ENCODE assay signal across 21 cellular contexts in the genomic region with DNA sequence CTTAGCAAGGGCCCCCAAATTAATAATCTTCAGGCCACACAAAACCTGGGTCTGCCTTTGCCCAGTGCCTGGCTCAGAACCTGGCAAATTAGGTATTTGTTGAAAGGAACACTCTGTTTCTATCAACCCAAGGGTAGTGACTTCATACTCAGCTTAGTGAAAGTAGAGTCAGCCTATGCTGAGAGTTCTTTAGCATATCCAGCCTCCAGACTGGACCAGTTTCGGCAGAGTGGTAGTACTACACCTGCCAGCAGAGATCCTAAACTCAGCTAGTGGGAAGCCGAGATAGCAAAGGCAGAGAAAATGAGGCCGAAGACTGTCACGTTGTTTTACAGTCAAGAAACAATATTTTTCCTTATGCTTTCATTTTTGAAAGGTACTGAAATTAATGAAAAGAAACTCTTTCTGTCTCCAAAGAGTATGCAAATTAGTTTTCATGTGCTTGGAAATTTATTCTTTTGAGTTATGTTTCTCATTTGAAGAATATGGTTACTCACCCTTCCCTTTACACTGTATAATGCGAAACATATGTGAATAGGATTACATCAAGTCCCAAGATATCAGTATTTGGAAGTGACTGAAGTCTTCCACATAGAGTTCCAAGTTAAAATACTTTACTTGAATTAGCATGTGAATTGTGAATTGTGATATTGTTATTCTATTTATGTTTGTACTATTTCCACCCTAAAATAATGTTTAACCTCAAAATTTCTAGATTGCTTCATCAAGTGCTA. TPM values are rescaled to one million over a fixed set of nuclear protein-coding genes. Genes with fewer than 3 reads are reported as not detected.
DNase-seq lines count a peak whose midpoint lies in the region; ATAC-seq, FAIRE-seq and TF ChIP-seq lines count a peak whose summit lies in the region.
"Had no signal": no experiment of that assay in that cellular context is flagged by ENCODE, and none has a peak within 500 bp of the region (broad histone marks: within the 10 kb centered on the region; RNA-seq: fewer than 3 reads in every experiment).

No MANE protein-coding gene starts in this region.

- intact Hi-C loops in heart left ventricle (cut with DNase I) = no loop called here
- intact Hi-C loops in Right ventricle myocardium inferior (cut with DNase I) = no loop called here
- intact Hi-C loops in activated CD8-positive, alpha-beta T cell treated with anti-CD3 and anti-CD28 coated beads for 36 hours (cut with micrococcal nuclease) = no loop called here
- intact Hi-C loops in kidney (cut with DNase I) = no loop called here

- no peaks in the 10 kb centered on the region for H3K36me3 Mint-ChIP-seq in activated CD8-positive, alpha-beta T cell treated with anti-CD3 and anti-CD28 coated beads for 36 hours (ENCODE audit: low read depth)
- H3K36me3 Mint-ChIP-seq: CD4-positive, alpha-beta memory T cell had no signal

- in situ Hi-C loops in astrocyte of the cerebellum (cut with HindIII; ENCODE audit: low sequenced_read_pairs) = no loop called here

- 75 to 90% (median 80%) methylated on average over 5 of the region's 5 CpGs for WGBS in heart left ventricle, 4 donors

- H3K9me3 ChIP-seq in heart left ventricle = no peaks in the 10 kb centered on the region
- H3K9me3 ChIP-seq in kidney (ENCODE audit: control insufficient read depth in 1 of 2, low read length in 2 of 2) = no peaks in the 10 kb centered on the region
- H3K9me3 ChIP-seq: esophagus muscularis mucosa, spleen had no signal

- no peaks in the 10 kb centered on the region for H3K27me3 Mint-ChIP-seq in activated CD8-positive, alpha-beta T cell treated with anti-CD3 and anti-CD28 coated beads for 36 hours
- H3K27me3 Mint-ChIP-seq: CD4-positive, alpha-beta memory T cell; stimulated activated naive B cell treated with anti-CD40 and anti-IgM and Interleukin-4, amounts not matched to agents 10 μg/mL and 1 μg/mL and 100 μg/mL, for 72 hours had no signal

- no peaks in the 10 kb centered on the region for H3K36me3 ChIP-seq in heart left ventricle
- no peaks in the 10 kb centered on the region for H3K36me3 ChIP-seq in kidney (ENCODE audit: control insufficient read depth in 1 of 2, insufficient read depth in 2 of 2, low read length in 2 of 2)
- H3K36me3 ChIP-seq: esophagus muscularis mucosa, spleen had no signal

- peaks cover 7% of the 10 kb centered on the region for H3K4me1 Mint-ChIP-seq in activated CD8-positive, alpha-beta T cell treated with anti-CD3 and anti-CD28 coated beads for 36 hours (ENCODE audit: low read depth)
- H3K4me1 Mint-ChIP-seq: CD4-positive, alpha-beta memory T cell; stimulated activated naive B cell treated with anti-CD40 and anti-IgM and Interleukin-4, amounts not matched to agents 10 μg/mL and 1 μg/mL and 100 μg/mL, for 72 hours had no signal

- H3K4me3 ChIP-seq in heart left ventricle (peak overlapping the region in 1 of 12 donors; percentile 30), astrocyte of the cerebellum (ENCODE audit: low read depth, low read length) (no peak overlapping the region), kidney (ENCODE audit: low read length in 2 of 2) (no peak overlapping the region)
- H3K4me3 ChIP-seq: esophagus muscularis mucosa, spleen had no signal

- POLR2A ChIA-PET in activated CD8-positive, alpha-beta T cell treated with anti-CD3 and anti-CD28 coated beads for 36 hours (lab: Charles Lee) = no interaction called here

- no peaks in the 10 kb centered on the region for H3K9me3 Mint-ChIP-seq in activated CD8-positive, alpha-beta T cell treated with anti-CD3 and anti-CD28 coated beads for 36 hours
- H3K9me3 Mint-ChIP-seq: T-helper 2 cell treated with Interferon-gamma antibody and Interleukin-4, amounts not matched to agents 5 μg/mL and 100 μg/mL, for 36 hours had no signal

- TF ChIP-seq CTCF in heart left ventricle (IDR thresholded peaks at IDR 0.05) = no peak
- no peak for TF ChIP-seq CTCF in astrocyte of the cerebellum (IDR thresholded peaks at IDR 0.05; ENCODE audit: low read depth, low read length, missing control alignments)
- no peak for TF ChIP-seq CTCF in activated CD8-positive, alpha-beta T cell treated with anti-CD3 and anti-CD28 coated beads for 36 hours (IDR thresholded peaks at IDR 0.05)
- no peak for TF ChIP-seq CTCF in kidney (IDR thresholded peaks at IDR 0.05; ENCODE audit: borderline replicate concordance, extremely low read depth, insufficient read depth)

- H3K9ac ChIP-seq in kidney (ENCODE audit: low read length in 2 of 2) = no peak overlapping the region
- H3K9ac ChIP-seq: parathyroid adenoma had no signal

- no peak for FAIRE-seq in kidney (lab: Jason Lieb, UNC)

- H3K27ac Mint-ChIP-seq in activated CD8-positive, alpha-beta T cell treated with anti-CD3 and anti-CD28 coated beads for 36 hours = no peak overlapping the region
- H3K27ac Mint-ChIP-seq: stimulated activated naive B cell treated with anti-CD40 and anti-IgM and Interleukin-4, amounts not matched to agents 10 μg/mL and 1 μg/mL and 100 μg/mL, for 72 hours; T-helper 2 cell treated with Interferon-gamma antibody and Interleukin-4, amounts not matched to agents 5 μg/mL and 100 μg/mL, for 36 hours had no signal

- H3K27me3 ChIP-seq in heart left ventricle = no peaks in the 10 kb centered on the region
- H3K27me3 ChIP-seq: esophagus muscularis mucosa, spleen had no signal

- CTCF ChIA-PET in activated CD8-positive, alpha-beta T cell treated with anti-CD3 and anti-CD28 coated beads for 36 hours (lab: Charles Lee) = interaction anchor here (1.0 kb wide), 1 partner anchor 88 kb away, joined by 3 read pairs; no protein-coding TSS in a partner anchor

- H3K4me1 ChIP-seq in heart left ventricle (peaks cover 0 to 26% (median 1%) of the 10 kb centered on the region in 12 donors), kidney (ENCODE audit: control insufficient read depth in 1 of 2, insufficient read depth in 1 of 2, low read depth in 1 of 2, low read length in 2 of 2) (no peaks in the 10 kb centered on the region)
- H3K4me1 ChIP-seq: parathyroid adenoma had no signal

- no peak overlapping the region for H3K4me3 Mint-ChIP-seq in activated CD8-positive, alpha-beta T cell treated with anti-CD3 and anti-CD28 coated beads for 36 hours
- H3K4me3 Mint-ChIP-seq: CD4-positive, alpha-beta memory T cell; stimulated activated naive B cell treated with anti-CD40 and anti-IgM and Interleukin-4, amounts not matched to agents 10 μg/mL and 1 μg/mL and 100 μg/mL, for 72 hours; T-helper 2 cell treated with Interferon-gamma antibody and Interleukin-4, amounts not matched to agents 5 μg/mL and 100 μg/mL, for 36 hours had no signal

- H3K27ac ChIP-seq in heart left ventricle = peak overlapping the region in 2 of 12 donors; percentile 15 to 18
- no peak overlapping the region for H3K27ac ChIP-seq in kidney (ENCODE audit: low read depth in 2 of 2, low read length in 2 of 2)
- H3K27ac ChIP-seq: esophagus muscularis mucosa, parathyroid adenoma, spleen had no signal

- DNase-seq in heart left ventricle (no peak), Right ventricle myocardium inferior (ENCODE audit: missing footprints) (no peak), astrocyte of the cerebellum (ENCODE audit: low read depth) (peak; percentile 45), inferior parietal cortex (ENCODE audit: extremely low spot score) (peak; percentile 22), cortex of kidney (lab: John Stamatoyannopoulos, UW) (no peak), kidney (no peak)
- DNase-seq in activated CD8-positive, alpha-beta T cell treated with anti-CD3 and anti-CD28 coated beads for 36 hours = no peak
- DNase-seq: activated gamma-delta T cell treated with Interleukin-2 at 50 U/mL for 16 hours; CD4-positive, alpha-beta memory T cell; DMS79 treated with DMSO at 0.1 percent for 48 hours; Kasumi-1; left colon; NCI-H1417 treated with DMSO at 0.1 percent for 48 hours; SHP77 treated with DMSO at 0.1 percent for 48 hours; spleen; stimulated activated naive B cell treated with anti-CD40 and anti-IgM and Interleukin-4, amounts not matched to agents 10 μg/mL and 1 μg/mL and 100 μg/mL, for 72 hours had no signal

- no peak for TF ChIP-seq POLR2A in heart left ventricle (IDR thresholded peaks at IDR 0.05)

- ATAC-seq in heart left ventricle (peak; percentile 28 to 44 (median 33)), Right ventricle myocardium inferior (no peak), HG03457 (IDR thresholded peaks at IDR 0.05; ENCODE audit: unreplicated experiment) (no peak)
- ATAC-seq in activated CD8-positive, alpha-beta T cell treated with anti-CD3 and anti-CD28 coated beads for 36 hours = no peak
- ATAC-seq: activated CD4-positive, CD25-positive, alpha-beta regulatory T cell treated with anti-CD3 and anti-CD28 coated beads, Interleukin-2, amount 50 U/mL, for 24 hours; left colon; stimulated activated naive B cell treated with anti-CD40 and anti-IgM and Interleukin-4, amounts not matched to agents 10 μg/mL and 1 μg/mL and 100 μg/mL, for 72 hours had no signal

RNA-seq across cellular contexts. Expression of a gene that starts 52.2 kb away (rescaled TPM):
- total RNA-seq in heart left ventricle = 100 to 1,000 TPM; 175 to 972 (median 331) TPM
- 1,000 to 10,000 TPM in 1 of 2 donors, 100 to 1,000 TPM in 1; 206 to 1,308 TPM for polyA plus RNA-seq in heart left ventricle
- total RNA-seq in Right ventricle myocardium inferior = 363 TPM
- 10 to 100 TPM; 81.4 to 83.7 TPM for total RNA-seq in activated CD8-positive, alpha-beta T cell treated with anti-CD3 and anti-CD28 coated beads for 36 hours
- 140 TPM for total RNA-seq in kidney
- polyA plus RNA-seq in kidney (ENCODE audit: insufficient read depth, low read depth, low replicate concordance) = 118 TPM

Comparison
In these comparisons a context has a peak if more than half of its experiments do, and no peak if none do; other contexts are left out.
1. ATAC-seq: peak in heart left ventricle (4 of 4); none in Right ventricle myocardium inferior (single experiment), HG03457 (single experiment) and activated CD8-positive, alpha-beta T cell treated with anti-CD3 and anti-CD28 coated beads for 36 hours (single experiment).
2. DNase-seq: peak in astrocyte of the cerebellum (single experiment) and inferior parietal cortex (single experiment); none in heart left ventricle (0 of 5), Right ventricle myocardium inferior (single experiment), activated CD8-positive, alpha-beta T cell treated with anti-CD3 and anti-CD28 coated beads for 36 hours (single experiment), cortex of kidney (single experiment) and kidney (single experiment).